Comparison of ENCODE assay signal across 23 cellular contexts in genomic region chr6:170423030-170423429, GRCh38.
DNase-seq lines count a peak whose midpoint lies in the region; ATAC-seq and TF ChIP-seq lines count a peak whose summit lies in the region.
"Had no signal": no experiment of that assay in that cellular context is flagged by ENCODE, and none has a peak within 500 bp of the region (broad histone marks: within the 10 kb centered on the region; RNA-seq: fewer than 3 reads in every experiment).

No MANE protein-coding gene starts in this region.

- H3K79me2 ChIP-seq in PC-3 (ENCODE audit: low read length) = peaks cover 18% of the 10 kb centered on the region
- no peaks in the 10 kb centered on the region for H3K79me2 ChIP-seq in smooth muscle cell (ENCODE audit: low read depth)

- no peak overlapping the region for H2AFZ ChIP-seq in PC-3 (ENCODE audit: low read length)
- H2AFZ ChIP-seq in smooth muscle cell (ENCODE audit: low read depth) = peak overlapping the region; percentile 24

- H3K4me1 ChIP-seq in PC-3 (ENCODE audit: insufficient read depth, low read length) = peaks cover 6% of the 10 kb centered on the region
- no peaks in the 10 kb centered on the region for H3K4me1 ChIP-seq in smooth muscle cell (ENCODE audit: low read depth)
- H3K4me1 ChIP-seq: Caco-2, esophagus squamous epithelium had no signal

- no peaks in the 10 kb centered on the region for H3F3A ChIP-seq in PC-3 (ENCODE audit: low read length, unreplicated experiment)
- H3F3A ChIP-seq in smooth muscle cell (ENCODE audit: low read depth) = no peaks in the 10 kb centered on the region

- H3K4me2 ChIP-seq in PC-3 (ENCODE audit: low read length) = peak overlapping the region; percentile 26; the same call in 1 of the 2 replicates
- H3K4me2 ChIP-seq in smooth muscle cell = peak overlapping the region; percentile 78

- POLR2A ChIA-PET in PC-3 (lab: Charles Lee; ENCODE audit: unreplicated experiment) = no interaction called here

- ATAC-seq in GM19397 (IDR thresholded peaks at IDR 0.05; ENCODE audit: unreplicated experiment) (peak; percentile 61), PC-3 (no peak), GM18861 (IDR thresholded peaks at IDR 0.05; ENCODE audit: unreplicated experiment) (no peak)
- ATAC-seq: activated CD8-positive, alpha-beta T cell treated with anti-CD3 and anti-CD28 coated beads, Interleukin-2, amount 10 ng/mL, durations not matched to agents 7 days and 5 days; GM12878 had no signal

- H3K27me3 ChIP-seq in PC-3 (ENCODE audit: low read length) (no peaks in the 10 kb centered on the region), smooth muscle cell (ENCODE audit: low read depth) (peaks cover 7% of the 10 kb centered on the region), MG63 (no peaks in the 10 kb centered on the region)
- H3K27me3 ChIP-seq: ovary had no signal

- CTCF ChIA-PET in PC-3 (lab: Charles Lee) = no interaction called here

- H3K36me3 ChIP-seq in PC-3 (ENCODE audit: low read depth, low read length) (no peaks in the 10 kb centered on the region), smooth muscle cell (ENCODE audit: low read depth) (no peaks in the 10 kb centered on the region), MG63 (no peaks in the 10 kb centered on the region)
- H3K36me3 ChIP-seq: esophagus squamous epithelium, ovary had no signal

- no peaks in the 10 kb centered on the region for H3K9me3 ChIP-seq in PC-3 (ENCODE audit: low read length)
- H3K9me3 ChIP-seq in smooth muscle cell (replicated peaks; ENCODE audit: low read depth) = no peaks in the 10 kb centered on the region
- no peaks in the 10 kb centered on the region for H3K9me3 ChIP-seq in MG63
- H3K9me3 ChIP-seq: Caco-2, esophagus squamous epithelium, ovary had no signal

- TF ChIP-seq CTCF in PC-3 (conservative IDR thresholded peaks at IDR 0.05; ENCODE audit: low read depth, low read length) (no peak), smooth muscle cell (IDR thresholded peaks at IDR 0.05; ENCODE audit: borderline replicate concordance, insufficient read depth, poor library complexity, severe bottlenecking) (no peak)

- intact Hi-C loops in PC-3 (cut with micrococcal nuclease) = no loop called here

- 40% methylated on average over 29 of the region's 29 CpGs for WGBS in smooth muscle cell (ENCODE audit: low lambda C conversion rate)

- BruUV-seq in PC-3 (replicated peaks; lab: Mats Ljungman, UMichigan) = no TSS peak

- DNase-seq in PC-3 = no peak
- DNase-seq in islet precursor cell = peak; percentile 82
- no peak for DNase-seq in smooth muscle cell (lab: John Stamatoyannopoulos, UW; ENCODE audit: unreplicated experiment)
- no peak for DNase-seq in MG63
- DNase-seq in mesenteric fat pad (ENCODE audit: low spot score) = no peak
- DNase-seq: activated CD8-positive, alpha-beta T cell treated with anti-CD3 and anti-CD28 coated beads, Interleukin-2, amount 10 ng/mL, durations not matched to agents 7 days and 5 days; activated naive CD8-positive, alpha-beta T cell treated with anti-CD3 and anti-CD28 coated beads for 36 hours; activated T-cell treated with anti-CD3 and anti-CD28 coated beads, Interleukin-2, amount 50 U/mL, for 48 hours; Caco-2; dorsolateral prefrontal cortex; esophagus squamous epithelium; HFFc6; kidney glomerular epithelial cell; NCI-H2029; NCI-H510A treated with DMSO at 0.1 percent for 48 hours; SHP77; stimulated activated CD4-positive, alpha-beta T cell treated with anti-CD3 and anti-CD28 coated beads, Interleukin-4, amount 100 ng/mL, for 1 hour; substantia nigra had no signal

- H3K27ac ChIP-seq in PC-3 (ENCODE audit: low read length) (no peak overlapping the region), smooth muscle cell (ENCODE audit: low read depth) (no peak overlapping the region)
- H3K27ac ChIP-seq: dorsolateral prefrontal cortex, esophagus squamous epithelium, HL-60, ovary had no signal

- H3K9ac ChIP-seq in PC-3 (ENCODE audit: low read length) = no peak overlapping the region
- H3K9ac ChIP-seq in smooth muscle cell (ENCODE audit: low read depth) = no peak overlapping the region

- H3K4me3 ChIP-seq in PC-3 (ENCODE audit: low read length) (no peak overlapping the region; the same call in 1 of the 2 replicates), smooth muscle cell (peak overlapping the region; percentile 21), MG63 (no peak overlapping the region)
- H3K4me3 ChIP-seq: dorsolateral prefrontal cortex, esophagus squamous epithelium, GM12878, ovary had no signal

- H4K20me1 ChIP-seq in PC-3 (ENCODE audit: low read length) (no peaks in the 10 kb centered on the region), smooth muscle cell (ENCODE audit: low read depth) (no peaks in the 10 kb centered on the region)

- H3K9me2 ChIP-seq in PC-3 (replicated peaks; ENCODE audit: low read length) = no peaks in the 10 kb centered on the region
